ENCODE assay signal across 19 cellular contexts in the genomic region with DNA sequence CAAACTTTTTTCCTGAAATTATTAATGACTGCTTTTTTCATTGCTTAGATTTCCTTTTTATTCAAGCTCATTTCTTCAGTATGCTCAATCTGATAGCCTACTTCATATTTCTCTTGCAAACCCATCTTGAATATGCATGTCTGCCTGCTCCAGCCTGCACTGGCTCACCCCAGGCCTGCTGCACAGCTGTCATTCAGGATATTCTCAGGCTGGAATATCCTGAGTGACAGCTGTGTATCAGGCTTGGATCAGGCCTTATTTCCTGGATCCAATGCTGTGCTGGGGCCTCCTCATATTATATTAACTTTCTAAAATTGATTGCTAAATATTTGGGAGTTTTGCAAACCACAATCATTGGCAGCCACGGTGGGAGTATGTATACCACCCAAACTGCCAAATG.
"Had no signal": no experiment of that assay in that cellular context is flagged by ENCODE, and none has a peak within 500 bp of the region (broad histone marks: within the 10 kb centered on the region; RNA-seq: fewer than 3 reads in every experiment).

No MANE protein-coding gene starts in this region.

- H3K36me3 ChIP-seq: esophagus muscularis mucosa, gastroesophageal sphincter, left ventricle myocardium inferior, lower lobe of right lung, ovary, suprapubic skin, tibial artery, upper lobe of left lung, uterus had no signal

- H3K27ac ChIP-seq: epithelial cell of prostate, esophagus muscularis mucosa, gastroesophageal sphincter, left ventricle myocardium inferior, lower lobe of right lung, ovary, suprapubic skin, tibial artery, upper lobe of left lung, uterus had no signal

- DNase-seq: effector memory CD8-positive, alpha-beta T cell; glutamatergic neuron; immature natural killer cell; left ventricle myocardium inferior; lower lobe of right lung; naive thymus-derived CD8-positive, alpha-beta T cell; ovary; right cardiac atrium; stimulated activated CD4-positive, alpha-beta T cell treated with anti-CD3 and anti-CD28 coated beads, Interleukin-4, amount 100 ng/mL, for 1 hour; stimulated activated CD8-positive, alpha-beta memory T cell treated with anti-CD3 and anti-CD28 coated beads, Interleukin-4, amount 100 ng/mL, for 48 hours; stimulated activated naive CD8-positive, alpha-beta T cell treated with anti-CD3 and anti-CD28 coated beads, Interleukin-15, Interleukin-2, amounts not matched to agents 100 U/mL and 50 U/mL, for 24 hours; tibial artery; upper lobe of left lung; uterus had no signal

- H3K4me3 ChIP-seq: esophagus muscularis mucosa, gastroesophageal sphincter, left ventricle myocardium inferior, lower lobe of right lung, ovary, suprapubic skin, tibial artery, upper lobe of left lung, uterus had no signal

- ATAC-seq: effector memory CD8-positive, alpha-beta T cell; gastroesophageal sphincter; lower lobe of right lung; naive thymus-derived CD8-positive, alpha-beta T cell; right cardiac atrium; stimulated activated effector memory CD8-positive, alpha-beta T cell treated with anti-CD3 and anti-CD28 coated beads, Interleukin-12 subunit alpha, Interleukin-12 subunit beta, amount 100 ng/mL, for 72 hours; stimulated activated naive CD8-positive, alpha-beta T cell treated with anti-CD3 and anti-CD28 coated beads, Interleukin-15, Interleukin-2, amounts not matched to agents 100 U/mL and 50 U/mL, for 24 hours had no signal

- H3K9me3 ChIP-seq: esophagus muscularis mucosa, gastroesophageal sphincter, left ventricle myocardium inferior, lower lobe of right lung, ovary, suprapubic skin, tibial artery, upper lobe of left lung, uterus had no signal

- H3K4me1 ChIP-seq: left ventricle myocardium inferior, lower lobe of right lung, suprapubic skin, tibial artery, upper lobe of left lung, uterus had no signal
